Comparison of ENCODE assay signal across 27 cellular contexts in genomic region chr6:150844371-150844770, GRCh38.
"Had no signal": no experiment of that assay in that cellular context is flagged by ENCODE, and none has a peak within 500 bp of the region (broad histone marks: within the 10 kb centered on the region; RNA-seq: fewer than 3 reads in every experiment).

No MANE protein-coding gene starts in this region.

- H3K4me3 ChIP-seq: ovary, psoas muscle, right lobe of liver, sigmoid colon, stomach, thoracic aorta, thyroid gland, tibial nerve, upper lobe of right lung, uterus had no signal

- DNase-seq: naive thymus-derived CD8-positive, alpha-beta T cell; nephron progenitor cell; nucleus accumbens; ovary; posterior cingulate gyrus; psoas muscle; right cardiac atrium; right lobe of liver; sigmoid colon; small intestine; stimulated activated CD4-positive, alpha-beta T cell treated with anti-CD3 and anti-CD28 coated beads, Interleukin-15, amount 100 ng/mL, for 24 hours; stimulated activated CD4-positive, alpha-beta T cell treated with anti-CD3 and anti-CD28 coated beads, Interleukin-2, amount 100 ng/mL, for 24 hours; stimulated activated CD4-positive, alpha-beta T cell treated with anti-CD3 and anti-CD28 coated beads, Interleukin-2, amount 100 ng/mL, for 48 hours; stimulated activated CD4-positive, alpha-beta T cell treated with anti-CD3 and anti-CD28 coated beads, Interleukin-4, amount 100 ng/mL, for 24 hours; stimulated activated naive B cell treated with anti-CD40 and anti-IgM and Interleukin-4, amounts not matched to agents 10 μg/mL and 1 μg/mL and 100 μg/mL, for 72 hours; stimulated activated naive CD4-positive, alpha-beta T cell treated with Interleukin-2 at 50 U/mL for 16 hours; stomach; thyroid gland; trophoblast cell; upper lobe of right lung; uterus had no signal

- H3K4me1 ChIP-seq: parathyroid adenoma, psoas muscle, right lobe of liver, sigmoid colon, stomach, thyroid gland, tibial nerve, upper lobe of right lung, uterus had no signal

- H3K27me3 ChIP-seq: ovary, right lobe of liver, sigmoid colon, stomach, thyroid gland, tibial nerve, upper lobe of right lung, uterus had no signal

- H3K27ac ChIP-seq: neutrophil, ovary, parathyroid adenoma, psoas muscle, right lobe of liver, sigmoid colon, stomach, thoracic aorta, thyroid gland, tibial nerve, upper lobe of right lung, uterus had no signal

- ATAC-seq: naive thymus-derived CD8-positive, alpha-beta T cell; natural killer cell treated with Interleukin-12 subunit alpha and Interleukin-12 subunit beta and Interleukin-15 and Interleukin-18, amount 100 ng/mL, for 72 hours; psoas muscle; right cardiac atrium; right lobe of liver; stimulated activated effector memory CD8-positive, alpha-beta T cell treated with anti-CD3 and anti-CD28 coated beads, Interleukin-12 subunit alpha, Interleukin-12 subunit beta, amount 100 ng/mL, for 72 hours; stimulated activated naive B cell treated with anti-CD40 and anti-IgM and Interleukin-4, amounts not matched to agents 10 μg/mL and 1 μg/mL and 100 μg/mL, for 72 hours; upper lobe of right lung had no signal

- H3K36me3 ChIP-seq: neutrophil, ovary, thoracic aorta, uterus had no signal

- H3K9ac ChIP-seq: parathyroid adenoma had no signal

- H3K9me3 ChIP-seq: neutrophil, ovary, psoas muscle, right lobe of liver, sigmoid colon, stomach, thoracic aorta, thyroid gland, tibial nerve, upper lobe of right lung, uterus had no signal
